In genomic region chr19:49639401-49640112, GRCh38 we compare ENCODE assay signal across 8 cellular contexts. TPM values are rescaled to one million over a fixed set of nuclear protein-coding genes. Genes with fewer than 3 reads are reported as not detected.
DNase-seq lines count a peak whose midpoint lies in the region; ATAC-seq, FAIRE-seq and TF ChIP-seq lines count a peak whose summit lies in the region.

No MANE protein-coding gene starts in this region.

- FAIRE-seq in K562 (lab: Jason Lieb, UNC), result no peak

- peak overlapping the region; percentile 12 for H3K27ac ChIP-seq in cardiac muscle cell
- H3K27ac ChIP-seq in K562 (ENCODE audit: extremely low read depth, low read depth, low read length), result peak overlapping the region; percentile 19; the same call in 1 of the 3 replicates
- peak overlapping the region; percentile 86 to 88 for H3K27ac ChIP-seq in lung (ENCODE audit: low read depth in 1 of 2, low read length in 1 of 2)
- peak overlapping the region; percentile 100 for H3K27ac ChIP-seq in upper lobe of right lung

- ATAC-seq in Right ventricle myocardium superior (ENCODE audit: poor library complexity) (no peak), K562 (no peak), lung (ENCODE audit: insufficient read depth, low FRiP score) (no peak), upper lobe of right lung (no peak)

- TF ChIP-seq CTCF in cardiac muscle cell (IDR thresholded peaks at IDR 0.05; ENCODE audit: low read depth, low read length) (no peak), K562 (IDR thresholded peaks at IDR 0.05 in 2 of 3, conservative IDR thresholded peaks at IDR 0.05 in 1 of 3; ENCODE audit: insufficient read depth in 2 of 3, low read depth in 1 of 3, low read length in 3 of 3) (no peak), lung (IDR thresholded peaks at IDR 0.05; ENCODE audit: control extremely low read depth, extremely low read depth) (no peak), upper lobe of right lung (IDR thresholded peaks at IDR 0.05) (no peak)

- in situ Hi-C loops in K562 (cut with MboI), result no loop called here

- H3K9me3 ChIP-seq in cardiac muscle cell (ENCODE audit: low read depth) (no peaks in the 10 kb centered on the region), K562 (replicated peaks; ENCODE audit: control insufficient read depth, insufficient read depth, low read depth, low read length) (no peaks in the 10 kb centered on the region), lung (ENCODE audit: control insufficient read depth in 2 of 2, insufficient read depth in 1 of 2, low read length in 1 of 2) (no peaks in the 10 kb centered on the region), upper lobe of right lung (no peaks in the 10 kb centered on the region)

- peak overlapping the region; percentile 52 to 85; a peak in 3 of 4 replicates for H3K9ac ChIP-seq in K562 (ENCODE audit: insufficient read depth in 1 of 2, low read depth in 2 of 2, low read length in 2 of 2)

- WGBS in K562 (ENCODE audit: insufficient coverage, low coverage, missing lambda C conversion rate), result 17% methylated on average over 10 of the region's 31 CpGs
- WGBS in lung, 2 donors, result 2 to 4% methylated on average over 24 to 31 of the region's 31 CpGs

- H3K4me1 ChIP-seq in cardiac muscle cell (ENCODE audit: low read depth) (peaks cover 29% of the 10 kb centered on the region), K562 (replicated peaks in 1 of 2; ENCODE audit: control insufficient read depth in 2 of 2, insufficient read depth in 2 of 2, low read length in 2 of 2) (peaks cover 27 to 55% of the 10 kb centered on the region in 2 experiments), lung (ENCODE audit: control insufficient read depth in 2 of 2, insufficient read depth in 2 of 2, low read length in 2 of 2) (peaks cover 5 to 11% of the 10 kb centered on the region in 2 donors), upper lobe of right lung (peaks cover 34% of the 10 kb centered on the region)

- no peak for TF ChIP-seq RAD21 in K562 (CRISPR knock-in tag; conservative IDR thresholded peaks at IDR 0.05 in 1 of 2, IDR thresholded peaks at IDR 0.05 in 1 of 2)

- no TSS peak for BruUV-seq in K562 (replicated peaks; lab: Mats Ljungman, UMichigan)

- TF ChIP-seq EP300 in K562 (IDR thresholded peaks at IDR 0.05; ENCODE audit: low read length), result no peak

- no peaks in the 10 kb centered on the region for H3K9me1 ChIP-seq in K562 (ENCODE audit: control insufficient read depth, insufficient read depth, low read length)

- H3K79me2 ChIP-seq in K562 (ENCODE audit: control insufficient read depth, insufficient read depth, low read length), result peaks cover 34% of the 10 kb centered on the region

- H3K36me3 ChIP-seq in cardiac muscle cell (no peaks in the 10 kb centered on the region), K562 (ENCODE audit: control insufficient read depth, insufficient read depth, low read length) (peaks cover 13% of the 10 kb centered on the region; the same call in 2 of the 3 replicates), lung (ENCODE audit: control insufficient read depth in 2 of 2, insufficient read depth in 2 of 2, low read length in 2 of 2) (no peaks in the 10 kb centered on the region), upper lobe of right lung (no peaks in the 10 kb centered on the region)

- H3K4me2 ChIP-seq in K562 (ENCODE audit: insufficient read depth, low read length), result peak overlapping the region; percentile 62

- intact Hi-C loops in Right ventricle myocardium superior (cut with DNase I) (loop anchor here (2.0 kb wide), 1 partner anchor 47 kb away; no protein-coding TSS in a partner anchor), K562 (cut with micrococcal nuclease) (loop anchor here (2.0 kb wide), 1 partner anchor 49 kb away; the partner anchor contains the start of gene PRR12), upper lobe of right lung (cut with DNase I) (no loop called here)

- H3K27me3 ChIP-seq in cardiac muscle cell, result no peaks in the 10 kb centered on the region
- H3K27me3 ChIP-seq in K562 (ENCODE audit: control insufficient read depth in 2 of 2, insufficient read depth in 2 of 2, low read length in 2 of 2), result no peaks in the 10 kb centered on the region
- H3K27me3 ChIP-seq in lung (ENCODE audit: control insufficient read depth, insufficient read depth), result no peaks in the 10 kb centered on the region
- H3K27me3 ChIP-seq in upper lobe of right lung, result no peaks in the 10 kb centered on the region

- no peak for TF ChIP-seq POLR2A in K562 (conservative IDR thresholded peaks at IDR 0.05)

- POLR2A ChIA-PET in K562 (lab: Yijun Ruan, JAX), result interaction anchor here (0.6 to 1.5 kb wide), 12 partner anchors 8 to 151 kb away, joined by 3 to 13 read pairs (median 4); partner anchors contain the start of gene PRMT1

- DNase-seq in cardiac muscle cell (ENCODE audit: low read depth in 1 of 2, low spot score in 1 of 2), result no peak
- no peak for DNase-seq in Right ventricle myocardium superior
- no peak for DNase-seq in K562 (ENCODE audit: extremely low read depth in 1 of 4, low spot score in 3 of 4)
- no peak for DNase-seq in lung (ENCODE audit: low spot score)
- DNase-seq in upper lobe of right lung, result no peak
- DNase-seq in LoVo (ENCODE audit: low spot score), result no peak
- DNase-seq in HuH-7.5 (ENCODE audit: low spot score), result no peak
- DNase-seq in NCI-H2227 treated with DMSO at 0.1 percent for 48 hours (lab: John Stamatoyannopoulos, UW), result no peak

- H2AFZ ChIP-seq in K562 (ENCODE audit: low read depth, low read length), result peak overlapping the region; percentile 2; the same call in 1 of the 2 replicates

- H4K20me1 ChIP-seq in K562 (replicated peaks; ENCODE audit: control insufficient read depth, insufficient read depth, low read length), result no peaks in the 10 kb centered on the region

- H3K4me3 ChIP-seq in cardiac muscle cell (peak overlapping the region; percentile 61), K562 (peak overlapping the region; percentile 39), lung (peak overlapping the region; percentile 42), upper lobe of right lung (peak overlapping the region; percentile 91)

- CTCF ChIA-PET in K562 (lab: Yijun Ruan, JAX; ENCODE audit: low intra/inter-chr PET ratio), result no interaction called here

RNA-seq across cellular contexts. Expression of gene RRAS, which starts 0.4 kb away (rescaled TPM):
- total RNA-seq in cardiac muscle cell, result 41.3 and 42.6 TPM in 2 replicates
- 80.1 and 88.1 TPM in 2 replicates for polyA plus RNA-seq in cardiac muscle cell
- 105 TPM for total RNA-seq in Right ventricle myocardium superior
- total RNA-seq in K562 (2011; cell fraction: chromatin; rRNA removed; ENCODE audit: low replicate concordance), result 2.5 and 10.0 TPM in 2 replicates
- 9.5 and 11.2 TPM in 2 replicates for total RNA-seq in K562 (2011; cell fraction: nucleolus; rRNA removed)
- total RNA-seq in K562 (2011; cell fraction: nucleoplasm; rRNA removed), result 8.0 and 8.3 TPM in 2 replicates
- total RNA-seq in K562 (2014; rRNA removed), result 8.2 and 10.4 TPM in 2 replicates
- 1.5 and 1.7 TPM in 2 replicates for total RNA-seq in K562 (2014; rRNA removed; fragmentation: Illumina TruSeq; extraction: Trizol)
- 3.1 and 3.7 TPM in 2 replicates for total RNA-seq in K562 (2015; rRNA removed; fragmentation: Illumina TruSeq; extraction: Trizol)
- 8.3 and 9.3 TPM in 2 replicates for total RNA-seq in K562 (2021)
- polyA plus RNA-seq in K562 (2011; rRNA removed), result 15.4 and 16.4 TPM in 2 replicates
- polyA plus RNA-seq in K562 (2011; cell fraction: cytosol; rRNA removed), result 26.0 and 54.3 TPM in 2 replicates
- 19.7 and 39.0 TPM in 2 replicates for polyA plus RNA-seq in K562 (2011; cell fraction: nucleus; rRNA removed)
- 14.8 and 16.2 TPM in 2 replicates for polyA plus RNA-seq in K562 (2012)
- 8.5 and 13.9 TPM in 2 replicates for polyA plus RNA-seq in K562 (2014; fragmentation: Illumina TruSeq; extraction: Trizol)
- 1 to 10 TPM in 1 of 2 experiments, under 1 TPM in 1; 0.70 to 1.3 TPM for polyA plus RNA-seq in K562 (2014; fragmentation: Nextera tagmentation; extraction: Ambion mirVana)
- polyA plus RNA-seq in K562 (2014; rRNA removed), result 17.3 and 18.3 TPM in 2 replicates
- polyA minus RNA-seq in K562 (2011; rRNA and poly(A)+ RNA removed), result 1.2 and 2.7 TPM in 2 replicates
- polyA minus RNA-seq in K562 (2011; cell fraction: cytosol; rRNA and poly(A)+ RNA removed), result 5.5 and 8.4 TPM in 2 replicates
- 2.0 TPM in 2 replicates for polyA minus RNA-seq in K562 (2011; cell fraction: nucleus; rRNA and poly(A)+ RNA removed)
- 10 to 100 TPM; 26.3 to 71.6 TPM for total RNA-seq in lung
- polyA plus RNA-seq in lung, result 100 to 1,000 TPM; 140 to 180 TPM
- 138 TPM for total RNA-seq in upper lobe of right lung

RNA-seq across cellular contexts. Expression of gene SCAF1, which starts 2.5 kb away (rescaled TPM):
- total RNA-seq in cardiac muscle cell, result 66.9 and 71.0 TPM in 2 replicates
- polyA plus RNA-seq in cardiac muscle cell, result 16.4 and 19.3 TPM in 2 replicates
- 42.0 TPM for total RNA-seq in Right ventricle myocardium superior
- total RNA-seq in K562 (2011; cell fraction: chromatin; rRNA removed; ENCODE audit: low replicate concordance), result 11.3 and 31.0 TPM in 2 replicates
- total RNA-seq in K562 (2011; cell fraction: nucleolus; rRNA removed), result 16.8 and 21.8 TPM in 2 replicates
- total RNA-seq in K562 (2011; cell fraction: nucleoplasm; rRNA removed), result 10.6 and 16.9 TPM in 2 replicates
- 12.9 and 18.0 TPM in 2 replicates for total RNA-seq in K562 (2014; rRNA removed)
- total RNA-seq in K562 (2014; rRNA removed; fragmentation: Illumina TruSeq; extraction: Trizol), result 2.5 and 2.8 TPM in 2 replicates
- 4.9 and 6.0 TPM in 2 replicates for total RNA-seq in K562 (2015; rRNA removed; fragmentation: Illumina TruSeq; extraction: Trizol)
- 75.5 and 79.0 TPM in 2 replicates for total RNA-seq in K562 (2021)
- polyA plus RNA-seq in K562 (2011; rRNA removed), result 3.7 and 4.3 TPM in 2 replicates
- 5.1 and 6.3 TPM in 2 replicates for polyA plus RNA-seq in K562 (2011; cell fraction: cytosol; rRNA removed)
- polyA plus RNA-seq in K562 (2011; cell fraction: nucleus; rRNA removed), result 21.1 and 37.2 TPM in 2 replicates
- 36.5 and 39.5 TPM in 2 replicates for polyA plus RNA-seq in K562 (2012)
- polyA plus RNA-seq in K562 (2014; fragmentation: Illumina TruSeq; extraction: Trizol), result 9.7 and 22.5 TPM in 2 replicates
- polyA plus RNA-seq in K562 (2014; fragmentation: Nextera tagmentation; extraction: Ambion mirVana), result under 1 TPM; 0.20 to 0.25 TPM
- 11.4 and 14.6 TPM in 2 replicates for polyA plus RNA-seq in K562 (2014; rRNA removed)
- polyA minus RNA-seq in K562 (2011; rRNA and poly(A)+ RNA removed), result 1.1 and 1.9 TPM in 2 replicates
- 7.8 and 12.0 TPM in 2 replicates for polyA minus RNA-seq in K562 (2011; cell fraction: cytosol; rRNA and poly(A)+ RNA removed)
- 4.8 and 5.6 TPM in 2 replicates for polyA minus RNA-seq in K562 (2011; cell fraction: nucleus; rRNA and poly(A)+ RNA removed)
- total RNA-seq in lung, result 10 to 100 TPM; 22.5 to 80.2 TPM
- 10 to 100 TPM; 24.3 to 26.7 TPM for polyA plus RNA-seq in lung
- 67.9 TPM for total RNA-seq in upper lobe of right lung

RNA-seq across cellular contexts. Expression of gene IRF3, which starts 26.1 kb away (rescaled TPM):
- total RNA-seq in cardiac muscle cell, result 137 and 145 TPM in 2 replicates
- 37.6 and 38.4 TPM in 2 replicates for polyA plus RNA-seq in cardiac muscle cell
- 29.9 TPM for total RNA-seq in Right ventricle myocardium superior
- 63.4 and 152 TPM in 2 replicates for total RNA-seq in K562 (2011; cell fraction: chromatin; rRNA removed; ENCODE audit: low replicate concordance)
- 90.7 and 93.9 TPM in 2 replicates for total RNA-seq in K562 (2011; cell fraction: nucleolus; rRNA removed)
- total RNA-seq in K562 (2011; cell fraction: nucleoplasm; rRNA removed), result 78.8 and 106 TPM in 2 replicates
- total RNA-seq in K562 (2014; rRNA removed), result 113 and 160 TPM in 2 replicates
- total RNA-seq in K562 (2014; rRNA removed; fragmentation: Illumina TruSeq; extraction: Trizol), result 28.5 and 40.9 TPM in 2 replicates
- total RNA-seq in K562 (2015; rRNA removed; fragmentation: Illumina TruSeq; extraction: Trizol), result 64.0 and 65.4 TPM in 2 replicates
- 125 and 132 TPM in 2 replicates for total RNA-seq in K562 (2021)
- polyA plus RNA-seq in K562 (2011; rRNA removed), result 54.5 and 66.4 TPM in 2 replicates
- 56.8 and 134 TPM in 2 replicates for polyA plus RNA-seq in K562 (2011; cell fraction: cytosol; rRNA removed)
- 106 and 215 TPM in 2 replicates for polyA plus RNA-seq in K562 (2011; cell fraction: nucleus; rRNA removed)
- 119 and 139 TPM in 2 replicates for polyA plus RNA-seq in K562 (2012)
- polyA plus RNA-seq in K562 (2014; fragmentation: Illumina TruSeq; extraction: Trizol), result 118 and 119 TPM in 2 replicates
- 10 to 100 TPM in 1 of 2 experiments, 1 to 10 TPM in 1; 7.5 to 11.6 TPM for polyA plus RNA-seq in K562 (2014; fragmentation: Nextera tagmentation; extraction: Ambion mirVana)
- polyA plus RNA-seq in K562 (2014; rRNA removed), result 118 and 145 TPM in 2 replicates
- polyA minus RNA-seq in K562 (2011; rRNA and poly(A)+ RNA removed), result 11.1 and 16.9 TPM in 2 replicates
- 36.4 and 44.4 TPM in 2 replicates for polyA minus RNA-seq in K562 (2011; cell fraction: cytosol; rRNA and poly(A)+ RNA removed)
- 13.9 and 17.5 TPM in 2 replicates for polyA minus RNA-seq in K562 (2011; cell fraction: nucleus; rRNA and poly(A)+ RNA removed)
- total RNA-seq in lung, result 10 to 100 TPM; 52.8 to 97.3 TPM
- polyA plus RNA-seq in lung, result 10 to 100 TPM; 70.7 to 92.2 TPM
- total RNA-seq in upper lobe of right lung, result 86.4 TPM

RNA-seq across cellular contexts. Expression of gene BCL2L12, which starts 26.2 kb away (rescaled TPM):
- total RNA-seq in cardiac muscle cell (39.4 and 41.3 TPM in 2 replicates), Right ventricle myocardium superior (10.8 TPM), K562 (2014; rRNA removed) (128 and 169 TPM in 2 replicates), K562 (2014; rRNA removed; fragmentation: Illumina TruSeq; extraction: Trizol) (17.0 and 18.8 TPM in 2 replicates), K562 (2015; rRNA removed; fragmentation: Illumina TruSeq; extraction: Trizol) (26.5 and 29.4 TPM in 2 replicates), K562 (2021) (183 and 185 TPM in 2 replicates), lung (10 to 100 TPM in 1 of 2 donors, 1 to 10 TPM in 1; 3.5 to 26.1 TPM), upper lobe of right lung (15.8 TPM)
- polyA plus RNA-seq in cardiac muscle cell (55.5 and 59.4 TPM in 2 replicates), K562 (2011; rRNA removed) (81.2 and 95.3 TPM in 2 replicates), K562 (2014; fragmentation: Illumina TruSeq; extraction: Trizol) (85.6 and 184 TPM in 2 replicates), K562 (2014; fragmentation: Nextera tagmentation; extraction: Ambion mirVana) (1 to 10 TPM; 7.4 to 7.5 TPM), K562 (2014; rRNA removed) (263 and 282 TPM in 2 replicates), lung (10 to 100 TPM; 18.3 to 23.5 TPM)
- 31.5 and 83.3 TPM in 2 replicates for total RNA-seq in K562 (2011; cell fraction: chromatin; rRNA removed; ENCODE audit: low replicate concordance)
- 79.4 and 85.7 TPM in 2 replicates for total RNA-seq in K562 (2011; cell fraction: nucleolus; rRNA removed)
- 47.0 and 50.7 TPM in 2 replicates for total RNA-seq in K562 (2011; cell fraction: nucleoplasm; rRNA removed)
- polyA plus RNA-seq in K562 (2011; cell fraction: cytosol; rRNA removed), result 132 and 350 TPM in 2 replicates
- 132 and 212 TPM in 2 replicates for polyA plus RNA-seq in K562 (2011; cell fraction: nucleus; rRNA removed)
- 164 and 177 TPM in 2 replicates for polyA plus RNA-seq in K562 (2012)
- polyA minus RNA-seq in K562 (2011; rRNA and poly(A)+ RNA removed), result 8.8 and 10.7 TPM in 2 replicates
- 29.2 and 36.0 TPM in 2 replicates for polyA minus RNA-seq in K562 (2011; cell fraction: cytosol; rRNA and poly(A)+ RNA removed)
- 22.6 and 24.0 TPM in 2 replicates for polyA minus RNA-seq in K562 (2011; cell fraction: nucleus; rRNA and poly(A)+ RNA removed)

RNA-seq across cellular contexts. Expression of gene PRMT1, which starts 37.5 kb away (rescaled TPM):
- 494 and 516 TPM in 2 replicates for total RNA-seq in cardiac muscle cell
- polyA plus RNA-seq in cardiac muscle cell, result 398 and 431 TPM in 2 replicates
- total RNA-seq in Right ventricle myocardium superior, result 110 TPM
- total RNA-seq in K562 (2011; cell fraction: chromatin; rRNA removed; ENCODE audit: low replicate concordance), result 329 and 693 TPM in 2 replicates
- total RNA-seq in K562 (2011; cell fraction: nucleolus; rRNA removed), result 420 and 469 TPM in 2 replicates
- 336 and 338 TPM in 2 replicates for total RNA-seq in K562 (2011; cell fraction: nucleoplasm; rRNA removed)
- total RNA-seq in K562 (2014; rRNA removed), result 371 and 483 TPM in 2 replicates
- 132 and 169 TPM in 2 replicates for total RNA-seq in K562 (2014; rRNA removed; fragmentation: Illumina TruSeq; extraction: Trizol)
- 326 and 337 TPM in 2 replicates for total RNA-seq in K562 (2015; rRNA removed; fragmentation: Illumina TruSeq; extraction: Trizol)
- total RNA-seq in K562 (2021), result 324 and 326 TPM in 2 replicates
- 407 and 436 TPM in 2 replicates for polyA plus RNA-seq in K562 (2011; rRNA removed)
- 562 and 863 TPM in 2 replicates for polyA plus RNA-seq in K562 (2011; cell fraction: cytosol; rRNA removed)
- polyA plus RNA-seq in K562 (2011; cell fraction: nucleus; rRNA removed), result 575 and 667 TPM in 2 replicates
- polyA plus RNA-seq in K562 (2012), result 194 and 423 TPM in 2 replicates
- polyA plus RNA-seq in K562 (2014; fragmentation: Illumina TruSeq; extraction: Trizol), result 446 and 465 TPM in 2 replicates
- polyA plus RNA-seq in K562 (2014; fragmentation: Nextera tagmentation; extraction: Ambion mirVana), result 10 to 100 TPM; 13.3 to 74.0 TPM
- polyA plus RNA-seq in K562 (2014; rRNA removed), result 464 and 510 TPM in 2 replicates
- 337 and 429 TPM in 2 replicates for polyA minus RNA-seq in K562 (2011; rRNA and poly(A)+ RNA removed)
- polyA minus RNA-seq in K562 (2011; cell fraction: cytosol; rRNA and poly(A)+ RNA removed), result 187 and 188 TPM in 2 replicates
- 171 and 244 TPM in 2 replicates for polyA minus RNA-seq in K562 (2011; cell fraction: nucleus; rRNA and poly(A)+ RNA removed)
- 100 to 1,000 TPM; 124 to 130 TPM for total RNA-seq in lung
- 100 to 1,000 TPM; 122 to 254 TPM for polyA plus RNA-seq in lung
- total RNA-seq in upper lobe of right lung, result 90.8 TPM

Comparison
In these comparisons a context has a peak if more than half of its experiments do, and no peak if none do; other contexts are left out.
1. H3K27ac ChIP-seq: peak in every context shown above with its lines; median percentile 100 in upper lobe of right lung; 87 in lung; 19 in K562; 12 in cardiac muscle cell.
2. H3K4me3 ChIP-seq: peak in every context shown above with its lines; median percentile 91 in upper lobe of right lung; 61 in cardiac muscle cell; 42 in lung; 39 in K562.